In the genomic region with DNA sequence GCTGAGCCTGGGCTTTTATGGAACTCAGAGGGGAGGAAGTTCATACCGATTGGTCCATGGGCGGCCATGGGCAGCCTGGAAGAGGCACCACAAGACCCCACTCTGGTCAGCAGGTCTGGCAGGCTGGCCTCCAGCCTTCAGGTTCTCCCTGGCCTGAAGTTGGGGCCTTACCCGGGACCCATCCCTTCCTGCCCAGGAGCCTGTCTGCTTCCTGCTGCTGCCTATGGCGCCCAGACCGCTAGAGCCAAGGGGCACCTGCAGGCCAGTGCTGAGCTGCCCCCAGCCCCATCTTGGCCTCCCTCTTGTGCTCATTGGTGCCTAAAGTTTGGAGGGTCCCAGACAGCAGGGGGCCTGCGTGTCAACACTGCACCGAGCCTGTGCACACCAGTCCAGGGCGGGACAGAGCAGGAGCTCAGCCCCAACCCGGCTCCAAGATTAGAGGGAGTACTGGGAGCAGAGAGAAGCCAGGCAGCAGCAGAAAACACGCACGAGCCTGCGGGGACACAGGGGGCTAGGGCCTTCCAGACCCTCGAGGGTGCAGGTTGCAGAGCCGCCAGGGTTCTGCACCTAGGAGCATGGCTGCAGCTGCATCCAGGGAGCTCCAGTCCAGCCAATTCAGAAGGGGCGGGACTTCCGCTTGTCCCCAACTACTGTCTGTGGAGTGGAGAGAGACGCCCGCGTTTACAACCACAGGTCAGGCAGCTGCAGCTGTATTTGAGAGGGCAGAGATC, we compare ENCODE assay signal across 13 cellular contexts. TPM values are rescaled to one million over a fixed set of nuclear protein-coding genes. Genes with fewer than 3 reads are reported as not detected.
DNase-seq lines count a peak whose midpoint lies in the region; ATAC-seq, FAIRE-seq and TF ChIP-seq lines count a peak whose summit lies in the region.
"Had no signal": no experiment of that assay in that cellular context is flagged by ENCODE, and none has a peak within 500 bp of the region (broad histone marks: within the 10 kb centered on the region; RNA-seq: fewer than 3 reads in every experiment).

No MANE protein-coding gene starts in this region.

- peak in 3 of 4 donors; percentile 40 to 75 (median 70) for ATAC-seq in pancreas
- no peak for ATAC-seq in sciatic nerve
- ATAC-seq: activated CD4-positive, CD25-positive, alpha-beta regulatory T cell treated with anti-CD3 and anti-CD28 coated beads, Interleukin-2, amount 50 U/mL, for 24 hours; left lobe of liver had no signal

- H3K4me1 ChIP-seq in SJCRH30 = no peaks in the 10 kb centered on the region
- H3K4me1 ChIP-seq in pancreas = no peaks in the 10 kb centered on the region
- H3K4me1 ChIP-seq: BLaER1 treated with 17β-estradiol and CSF1 and Interleukin-3, amounts not matched to agents 10 nM and 100 nM had no signal

- no peak overlapping the region for H3K27ac ChIP-seq in SJCRH30
- H3K27ac ChIP-seq in pancreas = no peak overlapping the region
- H3K27ac ChIP-seq: BLaER1 treated with 17β-estradiol and CSF1 and Interleukin-3, amounts not matched to agents 10 nM and 100 nM; brain microvascular endothelial cell had no signal

- H3K9me3 ChIP-seq in SJCRH30 (replicated peaks) = no peaks in the 10 kb centered on the region
- no peaks in the 10 kb centered on the region for H3K9me3 ChIP-seq in pancreas

- H3K36me3 ChIP-seq in H7 (replicated peaks; ENCODE audit: control insufficient read depth, insufficient read depth, low read length) = no peaks in the 10 kb centered on the region
- no peaks in the 10 kb centered on the region for H3K36me3 ChIP-seq in SJCRH30
- no peaks in the 10 kb centered on the region for H3K36me3 ChIP-seq in pancreas
- H3K36me3 ChIP-seq: BLaER1 treated with 17β-estradiol and CSF1 and Interleukin-3, amounts not matched to agents 10 nM and 100 nM; brain microvascular endothelial cell had no signal

- no peak for FAIRE-seq in pancreas (lab: Jason Lieb, UNC)

- 54 to 56% methylated on average over 19 of the region's 19 CpGs for WGBS in pancreas, 2 donors

- no peak overlapping the region for H3K4me3 ChIP-seq in H7 (ENCODE audit: insufficient read depth, low read depth, low read length)
- H3K4me3 ChIP-seq in SJCRH30 = peak overlapping the region; percentile 33
- peak overlapping the region in 1 of 4 donors; percentile 17 for H3K4me3 ChIP-seq in pancreas
- H3K4me3 ChIP-seq: BLaER1 treated with 17β-estradiol and CSF1 and Interleukin-3, amounts not matched to agents 10 nM and 100 nM had no signal

- intact Hi-C loops in pancreas (cut with DNase I) = no loop called here
- intact Hi-C loops in sciatic nerve (cut with DNase I) = no loop called here

- DNase-seq in H7 = peak; percentile 39
- DNase-seq in NCI-H146 treated with DMSO at 0.1 percent for 48 hours (lab: John Stamatoyannopoulos, UW; ENCODE audit: unreplicated experiment) = peak; percentile 61
- DNase-seq in SJCRH30 = peak; percentile 68 to 75
- peak in 4 of 6 donors; percentile 11 to 55 (median 14) for DNase-seq in pancreas
- no peak for DNase-seq in amygdala (lab: John Stamatoyannopoulos, UW)
- DNase-seq in NCI-H1048 (lab: John Stamatoyannopoulos, UW) = no peak
- DNase-seq in sciatic nerve (ENCODE audit: low spot score) = no peak
- DNase-seq: activated naive CD4-positive, alpha-beta T cell treated with Interleukin-2 at 50 U/mL for 16 hours; brain microvascular endothelial cell; effector CD4-positive, alpha-beta T cell had no signal

- TF ChIP-seq CTCF in pancreas (IDR thresholded peaks at IDR 0.05) = no peak

- H3K27me3 ChIP-seq in H7 (ENCODE audit: control insufficient read depth, insufficient read depth, low read length) (no peaks in the 10 kb centered on the region), SJCRH30 (no peaks in the 10 kb centered on the region), pancreas (peaks cover 0 to 4% (median 0%) of the 10 kb centered on the region in 4 donors)
- H3K27me3 ChIP-seq: brain microvascular endothelial cell had no signal

RNA-seq across cellular contexts. Expression of gene ZNF280C, which starts 30.7 kb away (rescaled TPM):
- 52.7 and 65.0 TPM in 2 replicates for total RNA-seq in H7 (2014; rRNA removed; shearing (Covaris generic))
- 13.6 and 16.5 TPM in 2 replicates for total RNA-seq in SJCRH30 (2014; rRNA removed; shearing (Covaris generic))
- total RNA-seq in pancreas (1 to 10 TPM; 1.1 to 2.5 (median 1.6) TPM), sciatic nerve (5.5 TPM)
- polyA plus RNA-seq in pancreas = 1 to 10 TPM in 1 of 2 donors, under 1 TPM in 1; 0.61 to 1.1 TPM

RNA-seq across cellular contexts. Expression of gene SLC25A14, which starts 40.3 kb away (rescaled TPM):
- total RNA-seq in H7 (2014; rRNA removed; shearing (Covaris generic)) = 24.9 and 27.8 TPM in 2 replicates
- total RNA-seq in SJCRH30 (2014; rRNA removed; shearing (Covaris generic)) = 13.9 and 17.8 TPM in 2 replicates
- total RNA-seq in pancreas (10 to 100 TPM in 1 of 6 donors, 1 to 10 TPM in 5; 4.5 to 11.3 (median 6.6) TPM), sciatic nerve (12.8 TPM)
- polyA plus RNA-seq in pancreas = 10 to 100 TPM; 15.1 to 37.1 TPM

Comparison
In these comparisons a context has a peak if more than half of its experiments do, and no peak if none do; other contexts are left out.
1. DNase-seq: peak in H7 (single experiment), NCI-H146 treated with DMSO at 0.1 percent for 48 hours (single experiment), SJCRH30 (2 of 2) and pancreas (4 of 6); none in amygdala (0 of 56), NCI-H1048 (single experiment) and sciatic nerve (single experiment).